ENCODE assay signal across 13 cellular contexts in genomic region chr19:27776020-27776419, GRCh38.
DNase-seq lines count a peak whose midpoint lies in the region; ATAC-seq, FAIRE-seq and TF ChIP-seq lines count a peak whose summit lies in the region.
"Had no signal": no experiment of that assay in that cellular context is flagged by ENCODE, and none has a peak within 500 bp of the region (broad histone marks: within the 10 kb centered on the region; RNA-seq: fewer than 3 reads in every experiment).

No MANE protein-coding gene starts in this region.

- no TSS peak for BruUV-seq in GM12878 (replicated peaks; lab: Mats Ljungman, UMichigan)

- no peaks in the 10 kb centered on the region for H3K27me3 Mint-ChIP-seq in activated CD4-positive, alpha-beta T cell treated with anti-CD3 and anti-CD28 coated beads for 36 hours
- H3K27me3 Mint-ChIP-seq in osteocyte (ENCODE audit: unreplicated experiment): no peaks in the 10 kb centered on the region
- H3K27me3 Mint-ChIP-seq: activated CD4-positive, alpha-beta memory T cell treated with anti-CD3 and anti-CD28 coated beads, Interleukin-2, amount 10 ng/mL, durations not matched to agents 7 days and 5 days had no signal

- H3K27me3 ChIP-seq in Loucy (ENCODE audit: insufficient read depth, low read length, poor library complexity, severe bottlenecking) (no peaks in the 10 kb centered on the region), GM12878 (replicated peaks in 1 of 2; ENCODE audit: control insufficient read depth in 2 of 2, insufficient read depth in 2 of 2, low read length in 1 of 2) (no peaks in the 10 kb centered on the region), transverse colon (no peaks in the 10 kb centered on the region)

- H3K4me3 Mint-ChIP-seq in activated CD4-positive, alpha-beta T cell treated with anti-CD3 and anti-CD28 coated beads for 36 hours: no peak overlapping the region
- H3K4me3 Mint-ChIP-seq in osteocyte (ENCODE audit: unreplicated experiment): no peak overlapping the region
- H3K4me3 Mint-ChIP-seq: activated CD4-positive, alpha-beta memory T cell treated with anti-CD3 and anti-CD28 coated beads, Interleukin-2, amount 10 ng/mL, durations not matched to agents 7 days and 5 days; nephron had no signal

- H3K79me2 ChIP-seq in Loucy (ENCODE audit: insufficient read depth, low read length): no peaks in the 10 kb centered on the region
- no peaks in the 10 kb centered on the region for H3K79me2 ChIP-seq in GM12878 (ENCODE audit: control insufficient read depth, insufficient read depth, low read length)

- peaks cover 64% of the 10 kb centered on the region for H3K36me3 Mint-ChIP-seq in activated CD4-positive, alpha-beta T cell treated with anti-CD3 and anti-CD28 coated beads for 36 hours (ENCODE audit: low read depth)
- peaks cover 82% of the 10 kb centered on the region for H3K36me3 Mint-ChIP-seq in osteocyte (ENCODE audit: unreplicated experiment)

- no peak overlapping the region for H3K9ac ChIP-seq in Loucy (ENCODE audit: low read depth, low read length, poor library complexity, severe bottlenecking)
- H3K9ac ChIP-seq in GM12878 (ENCODE audit: control insufficient read depth, insufficient read depth, low read length): no peak overlapping the region

- H3F3A ChIP-seq in Loucy (ENCODE audit: low read depth): no peaks in the 10 kb centered on the region

- POLR2A ChIA-PET in activated CD4-positive, alpha-beta T cell treated with anti-CD3 and anti-CD28 coated beads for 36 hours (lab: Charles Lee): no interaction called here
- POLR2A ChIA-PET in GM12878 (lab: Charles Lee): no interaction called here

- no peak overlapping the region for H3K4me3 ChIP-seq in Loucy (ENCODE audit: low read length, poor library complexity, severe bottlenecking)
- H3K4me3 ChIP-seq in GM12878: no peak overlapping the region
- no peak overlapping the region for H3K4me3 ChIP-seq in lower leg skin (ENCODE audit: low read depth, poor library complexity, severe bottlenecking)
- no peak overlapping the region for H3K4me3 ChIP-seq in transverse colon

- DNase-seq in activated CD4-positive, alpha-beta T cell treated with anti-CD3 and anti-CD28 coated beads for 36 hours: peak; percentile 25
- DNase-seq in activated CD4-positive, alpha-beta T cell treated with anti-CD3 and anti-CD28 coated beads for 1 hour: no peak
- no peak for DNase-seq in GM12878 (ENCODE audit: low read depth, low spot score)
- peak; percentile 60 for DNase-seq in osteocyte (ENCODE audit: extremely low spot score, unreplicated experiment)
- no peak for DNase-seq in lower leg skin (ENCODE audit: low spot score in 2 of 2)
- no peak for DNase-seq in Right ventricle myocardium inferior (ENCODE audit: missing footprints)
- DNase-seq in transverse colon: no peak
- DNase-seq: activated CD4-positive, alpha-beta memory T cell treated with anti-CD3 and anti-CD28 coated beads, Interleukin-2, amount 10 ng/mL, durations not matched to agents 7 days and 5 days; COR-L47; effector CD4-positive, alpha-beta T cell; NCI-H1092 treated with DMSO at 0.1 percent for 48 hours had no signal

- FAIRE-seq in GM12878 (lab: Jason Lieb, UNC): no peak

- H3K27ac Mint-ChIP-seq in activated CD4-positive, alpha-beta T cell treated with anti-CD3 and anti-CD28 coated beads for 36 hours: no peak overlapping the region
- no peak overlapping the region for H3K27ac Mint-ChIP-seq in osteocyte (ENCODE audit: unreplicated experiment)
- H3K27ac Mint-ChIP-seq: activated CD4-positive, alpha-beta memory T cell treated with anti-CD3 and anti-CD28 coated beads, Interleukin-2, amount 10 ng/mL, durations not matched to agents 7 days and 5 days; nephron had no signal

- no peaks in the 10 kb centered on the region for H3K4me1 ChIP-seq in Loucy (ENCODE audit: insufficient read depth, low read length, poor library complexity, severe bottlenecking)
- H3K4me1 ChIP-seq in GM12878 (ENCODE audit: control insufficient read depth, insufficient read depth, low read length): no peaks in the 10 kb centered on the region
- H3K4me1 ChIP-seq in transverse colon: no peaks in the 10 kb centered on the region

- H3K4me1 Mint-ChIP-seq in activated CD4-positive, alpha-beta T cell treated with anti-CD3 and anti-CD28 coated beads for 36 hours: no peaks in the 10 kb centered on the region
- H3K4me1 Mint-ChIP-seq in osteocyte (ENCODE audit: unreplicated experiment): peaks cover 5% of the 10 kb centered on the region
- H3K4me1 Mint-ChIP-seq: activated CD4-positive, alpha-beta memory T cell treated with anti-CD3 and anti-CD28 coated beads, Interleukin-2, amount 10 ng/mL, durations not matched to agents 7 days and 5 days; nephron had no signal

- peak; percentile 31; the same call in 1 of the 2 replicates for TF ChIP-seq CTCF in Loucy (conservative IDR thresholded peaks at IDR 0.05; ENCODE audit: low read length)
- peak in 2 of 3 experiments; percentile 13 to 28; a peak in 1 of 6 replicates for TF ChIP-seq CTCF in GM12878 (IDR thresholded peaks at IDR 0.05 in 2 of 3, conservative IDR thresholded peaks at IDR 0.05 in 1 of 3; ENCODE audit: control insufficient read depth in 2 of 3, extremely low read depth in 1 of 3, insufficient read depth in 1 of 3, low read depth in 3 of 3, low read length in 3 of 3)
- TF ChIP-seq CTCF in osteocyte (IDR thresholded peaks at IDR 0.05): no peak
- no peak for TF ChIP-seq CTCF in lower leg skin (IDR thresholded peaks at IDR 0.05)
- TF ChIP-seq CTCF in transverse colon (IDR thresholded peaks at IDR 0.05): peak in 1 of 5 experiments; percentile 8

- H3K9me3 ChIP-seq in Loucy (ENCODE audit: insufficient read depth, low read depth, low read length): peaks cover 20% of the 10 kb centered on the region; the same call in 1 of the 2 replicates
- H3K9me3 ChIP-seq in GM12878 (replicated peaks; ENCODE audit: control insufficient read depth, insufficient read depth, low read length): peaks cover 3% of the 10 kb centered on the region; the same call in 2 of the 3 replicates
- H3K9me3 ChIP-seq in transverse colon: peaks cover 3 to 25% of the 10 kb centered on the region in 2 donors

- in situ Hi-C loops in GM12878 (cut with MboI): loop anchor here (25.0 kb wide), 1 partner anchor 1436 kb away; the partner anchor contains the start of gene UQCRFS1
- in situ Hi-C loops in transverse colon (cut with MboI; ENCODE audit: low pct_ligation_motif_present in 1 of 4, low pct_unique_long_range_greater_than_20kb in 1 of 4, low sequenced_read_pairs in 3 of 4): no loop called here

- RAD21 ChIA-PET in GM12878 (lab: Charles Lee; ENCODE audit: unreplicated experiment): no interaction called here

- intact Hi-C loops in activated CD4-positive, alpha-beta T cell treated with anti-CD3 and anti-CD28 coated beads for 36 hours (cut with DNase I, micrococcal nuclease): no loop called here
- intact Hi-C loops in GM12878 (cut with micrococcal nuclease; ENCODE audit: unreplicated experiment): no loop called here
- intact Hi-C loops in lower leg skin (cut with DNase I; ENCODE audit: low total_unique reads): no loop called here
- intact Hi-C loops in Right ventricle myocardium inferior (cut with DNase I): no loop called here
- intact Hi-C loops in transverse colon (cut with DNase I; ENCODE audit: low total_unique reads): no loop called here

- no peak for TF ChIP-seq POLR2A in GM12878 (IDR thresholded peaks at IDR 0.05; ENCODE audit: low read depth, low read length)
- TF ChIP-seq POLR2A in lower leg skin (IDR thresholded peaks at IDR 0.05): no peak
- TF ChIP-seq POLR2A in transverse colon (IDR thresholded peaks at IDR 0.05): no peak

- TF ChIP-seq RAD21 in GM12878 (IDR thresholded peaks at IDR 0.05; ENCODE audit: insufficient read depth, low read depth, low read length): no peak

- WGBS in GM12878 (ENCODE audit: insufficient coverage, insufficient replicate concordance, low lambda C conversion rate, missing lambda C conversion rate): 68% methylated on average over 8 of the region's 8 CpGs
- WGBS in lower leg skin, 2 donors: 92 to 93% methylated on average over 8 of the region's 8 CpGs
- 93 to 96% methylated on average over 8 of the region's 8 CpGs for WGBS in transverse colon (ENCODE audit: low coverage in 1 of 2), 2 donors

- ATAC-seq in activated CD4-positive, alpha-beta T cell treated with anti-CD3 and anti-CD28 coated beads for 36 hours: no peak
- ATAC-seq in GM12878: peak; percentile 42; the same call in 1 of the 3 replicates
- ATAC-seq in Right ventricle myocardium inferior: no peak

- CTCF ChIA-PET in activated CD4-positive, alpha-beta T cell treated with anti-CD3 and anti-CD28 coated beads for 36 hours (lab: Charles Lee): no interaction called here
- CTCF ChIA-PET in GM12878 (lab: Yijun Ruan, JAX): no interaction called here

- H3K27ac ChIP-seq in GM12878 (ENCODE audit: control insufficient read depth, insufficient read depth) (no peak overlapping the region), transverse colon (no peak overlapping the region)

- TF ChIP-seq EP300 in GM12878 (IDR thresholded peaks at IDR 0.05; ENCODE audit: borderline replicate concordance in 1 of 2, control insufficient read depth in 1 of 2, low read depth in 2 of 2, low read length in 2 of 2): no peak
- no peak for TF ChIP-seq EP300 in transverse colon (IDR thresholded peaks at IDR 0.05; ENCODE audit: low read depth)

- H4K20me1 ChIP-seq in Loucy (ENCODE audit: insufficient read depth, low read length, poor library complexity, severe bottlenecking) (no peaks in the 10 kb centered on the region), GM12878 (ENCODE audit: control insufficient read depth, insufficient read depth) (no peaks in the 10 kb centered on the region)

- H2AFZ ChIP-seq in Loucy (ENCODE audit: low read length) (no peak overlapping the region), GM12878 (ENCODE audit: control insufficient read depth, low read depth, low read length) (no peak overlapping the region)

- no peak overlapping the region for H3K4me2 ChIP-seq in Loucy (ENCODE audit: low read depth, low read length, poor library complexity, severe bottlenecking)
- no peak overlapping the region for H3K4me2 ChIP-seq in GM12878 (ENCODE audit: control insufficient read depth, insufficient read depth)

- peaks cover 3% of the 10 kb centered on the region; the same call in 1 of the 2 replicates for H3K36me3 ChIP-seq in Loucy (ENCODE audit: insufficient read depth, low read length)
- H3K36me3 ChIP-seq in GM12878 (ENCODE audit: control insufficient read depth in 2 of 2, insufficient read depth in 2 of 2, low read length in 1 of 2): no peaks in the 10 kb centered on the region
- peaks cover 0 to 8% (median 2%) of the 10 kb centered on the region in 4 donors for H3K36me3 ChIP-seq in transverse colon

- SMC1A ChIA-PET in GM12878 (lab: Charles Lee; ENCODE audit: uncharacterized antibody, unreplicated experiment): no interaction called here

- H3K9me3 Mint-ChIP-seq in activated CD4-positive, alpha-beta T cell treated with anti-CD3 and anti-CD28 coated beads for 36 hours (ENCODE audit: low read depth): peaks cover 64% of the 10 kb centered on the region
- H3K9me3 Mint-ChIP-seq in osteocyte (ENCODE audit: unreplicated experiment): peaks cover 68% of the 10 kb centered on the region

- no peaks in the 10 kb centered on the region for H3K9me2 ChIP-seq in Loucy (replicated peaks; ENCODE audit: low read depth, low read length)

TF ChIP-seq in GM12878, 131 proteins besides CTCF, POLR2A, EP300 and RAD21 (continues in another document):
- TF ChIP-seq YBX1 (IDR thresholded peaks at IDR 0.05) (no peak), IKZF2 (IDR thresholded peaks at IDR 0.05) (no peak)

Comparison
In these comparisons a context has a peak if more than half of its experiments do, and no peak if none do; other contexts are left out.
1. DNase-seq: peak in activated CD4-positive, alpha-beta T cell treated with anti-CD3 and anti-CD28 coated beads for 36 hours (single experiment) and osteocyte (single experiment); none in activated CD4-positive, alpha-beta T cell treated with anti-CD3 and anti-CD28 coated beads for 1 hour (single experiment), GM12878 (single experiment), lower leg skin (0 of 2), Right ventricle myocardium inferior (single experiment) and transverse colon (single experiment).
2. CTCF ChIP-seq: peak in Loucy (single experiment) and GM12878 (2 of 3); none in osteocyte (single experiment) and lower leg skin (0 of 3).